12 cellular contexts compared by ENCODE assay signal in genomic region chr17:59695943-59696681, GRCh38. TPM values are rescaled to one million over a fixed set of nuclear protein-coding genes. Genes with fewer than 3 reads are reported as not detected.
DNase-seq lines count a peak whose midpoint lies in the region; ATAC-seq and TF ChIP-seq lines count a peak whose summit lies in the region.
"Had no signal": no experiment of that assay in that cellular context is flagged by ENCODE, and none has a peak within 500 bp of the region (broad histone marks: within the 10 kb centered on the region; RNA-seq: fewer than 3 reads in every experiment).

No MANE protein-coding gene starts in this region.

- H3K27ac Mint-ChIP-seq in activated B cell treated with CpG ODN at 0.5 μM for 24 hours, result peak overlapping the region; percentile 16

- H3K36me3 ChIP-seq in A673 (ENCODE audit: insufficient read depth, low read length, poor library complexity, severe bottlenecking) (peaks cover 89% of the 10 kb centered on the region), GM23248 (ENCODE audit: low read depth) (peaks cover 84% of the 10 kb centered on the region), hepatocyte (replicated peaks; ENCODE audit: insufficient read depth, low read depth) (no peaks in the 10 kb centered on the region)

- WGBS in GM23248 (ENCODE audit: low coverage in 1 of 2, low lambda C conversion rate in 2 of 2, missing lambda C conversion rate in 2 of 2), 2 experiments, result 65 to 68% methylated on average over 3 of the region's 3 CpGs
- WGBS in hepatocyte (ENCODE audit: low lambda C conversion rate, missing lambda C conversion rate), result 85% methylated on average over 3 of the region's 3 CpGs

- no peak overlapping the region for H3K9ac ChIP-seq in GM23248

- H3K27me3 ChIP-seq in A673 (replicated peaks; ENCODE audit: insufficient read depth, low read depth, low read length, poor library complexity), result no peaks in the 10 kb centered on the region
- H3K27me3 ChIP-seq in GM23248 (replicated peaks; ENCODE audit: insufficient read depth), result no peaks in the 10 kb centered on the region
- no peaks in the 10 kb centered on the region for H3K27me3 ChIP-seq in hepatocyte
- H3K27me3 ChIP-seq: body of pancreas had no signal

- TF ChIP-seq CTCF in A673 (conservative IDR thresholded peaks at IDR 0.05; ENCODE audit: low read depth, low read length), result no peak
- no peak for TF ChIP-seq CTCF in activated B cell treated with CpG ODN at 0.5 μM for 24 hours (IDR thresholded peaks at IDR 0.05)
- TF ChIP-seq CTCF in hepatocyte (IDR thresholded peaks at IDR 0.05; ENCODE audit: poor library complexity), result no peak

- H3K4me1 Mint-ChIP-seq in activated B cell treated with CpG ODN at 0.5 μM for 24 hours, result peaks cover 23% of the 10 kb centered on the region

- H3K4me3 ChIP-seq in A673 (ENCODE audit: low read depth, low read length, poor library complexity, severe bottlenecking) (no peak overlapping the region), GM23248 (no peak overlapping the region), hepatocyte (no peak overlapping the region)
- H3K4me3 ChIP-seq: body of pancreas had no signal

- H3K9me3 Mint-ChIP-seq in activated B cell treated with CpG ODN at 0.5 μM for 24 hours, result no peaks in the 10 kb centered on the region

- no peak overlapping the region for H2AFZ ChIP-seq in GM23248
- no peak overlapping the region for H2AFZ ChIP-seq in hepatocyte

- H3K9me3 ChIP-seq in A673 (ENCODE audit: low read depth, low read length, poor library complexity, severe bottlenecking), result no peaks in the 10 kb centered on the region
- no peaks in the 10 kb centered on the region for H3K9me3 ChIP-seq in GM23248 (ENCODE audit: low read depth)
- no peaks in the 10 kb centered on the region for H3K9me3 ChIP-seq in hepatocyte (ENCODE audit: low read depth)
- H3K9me3 ChIP-seq: body of pancreas had no signal

- CTCF ChIA-PET in A673 (lab: Charles Lee) (interaction anchor here (0.6 kb wide), 1 partner anchor 136 kb away, joined by 3 read pairs; no protein-coding TSS in a partner anchor), activated B cell treated with CpG ODN at 0.5 μM for 24 hours (lab: Charles Lee) (no interaction called here)

- H3K4me1 ChIP-seq in A673 (ENCODE audit: insufficient read depth, low read length, poor library complexity, severe bottlenecking) (peaks cover 5% of the 10 kb centered on the region), GM23248 (ENCODE audit: insufficient read depth) (no peaks in the 10 kb centered on the region), hepatocyte (ENCODE audit: insufficient read depth) (no peaks in the 10 kb centered on the region)
- H3K4me1 ChIP-seq: body of pancreas had no signal

- H3F3A ChIP-seq in GM23248 (ENCODE audit: insufficient read depth), result peaks cover 93% of the 10 kb centered on the region

- H4K20me1 ChIP-seq in GM23248 (ENCODE audit: insufficient read depth) (no peaks in the 10 kb centered on the region), hepatocyte (ENCODE audit: insufficient read depth, poor library complexity, severe bottlenecking) (peaks cover 37% of the 10 kb centered on the region)

- H3K27ac ChIP-seq in A673 (ENCODE audit: low read depth, low read length, poor library complexity, severe bottlenecking), result peak overlapping the region; percentile 66
- H3K27ac ChIP-seq in GM23248, result peak overlapping the region; percentile 29
- peak overlapping the region; percentile 36 for H3K27ac ChIP-seq in hepatocyte
- H3K27ac ChIP-seq: body of pancreas had no signal

- no TSS peak for BruUV-seq in A673 (replicated peaks; lab: Mats Ljungman, UMichigan)

- peak; percentile 16 for DNase-seq in A673 (ENCODE audit: low spot score)
- peak; percentile 41 for DNase-seq in GM23248
- DNase-seq in activated B cell treated with CpG ODN at 0.5 μM for 24 hours, result no peak
- DNase-seq in hepatocyte (ENCODE audit: low spot score), result no peak
- DNase-seq in left ventricle myocardium superior, result no peak
- no peak for DNase-seq in stimulated activated CD4-positive, alpha-beta T cell treated with anti-CD3 and anti-CD28 coated beads, Interleukin-15, amount 100 ng/mL, for 24 hours
- no peak for DNase-seq in Right ventricle myocardium superior
- DNase-seq: activated CD8-positive, alpha-beta memory T cell treated with anti-CD3 and anti-CD28 coated beads, Interleukin-2, amount 50 U/mL, for 48 hours; body of pancreas; RPMI8226; stimulated activated CD4-positive, alpha-beta T cell treated with anti-CD3 and anti-CD28 coated beads, Interleukin-4, amount 100 ng/mL, for 4 hours had no signal

- H3K27me3 Mint-ChIP-seq in activated B cell treated with CpG ODN at 0.5 μM for 24 hours, result no peaks in the 10 kb centered on the region

- no peak for ATAC-seq in activated B cell treated with CpG ODN at 0.5 μM for 24 hours (ENCODE audit: low read depth)
- no peak for ATAC-seq in left ventricle myocardium superior
- no peak for ATAC-seq in GM18502 (IDR thresholded peaks at IDR 0.05; ENCODE audit: poor library complexity, unreplicated experiment)
- ATAC-seq in Right ventricle myocardium superior (ENCODE audit: poor library complexity), result no peak
- ATAC-seq: body of pancreas had no signal

- H3K4me3 Mint-ChIP-seq in activated B cell treated with CpG ODN at 0.5 μM for 24 hours, result no peak overlapping the region

- no peaks in the 10 kb centered on the region for H3K9me2 ChIP-seq in GM23248 (ENCODE audit: insufficient read depth)
- H3K9me2 ChIP-seq in hepatocyte (replicated peaks; ENCODE audit: insufficient read depth), result no peaks in the 10 kb centered on the region

- H3K36me3 Mint-ChIP-seq in activated B cell treated with CpG ODN at 0.5 μM for 24 hours (ENCODE audit: low read depth), result peaks cover 90% of the 10 kb centered on the region

- no peak overlapping the region for H3K4me2 ChIP-seq in GM23248 (ENCODE audit: unreplicated experiment)
- no peak overlapping the region for H3K4me2 ChIP-seq in hepatocyte

- H3K79me2 ChIP-seq in GM23248 (ENCODE audit: insufficient read depth) (peaks cover 98% of the 10 kb centered on the region), hepatocyte (peaks cover 81% of the 10 kb centered on the region)

- POLR2A ChIA-PET in A673 (lab: Charles Lee; ENCODE audit: low non-redundant PET), result no interaction called here
- POLR2A ChIA-PET in activated B cell treated with CpG ODN at 0.5 μM for 24 hours (lab: Charles Lee), result interaction anchor here (1.2 kb wide), 1 partner anchor 25 kb away, joined by 3 read pairs; no protein-coding TSS in a partner anchor

- in situ Hi-C loops in GM23248 (cut with MboI), result no loop called here

- intact Hi-C loops in A673 (cut with micrococcal nuclease; ENCODE audit: unreplicated experiment) (no loop called here), activated B cell treated with CpG ODN at 0.5 μM for 24 hours (cut with micrococcal nuclease) (loop anchor here (1.0 kb wide), 1 partner anchor 11 kb away; the partner anchor contains the start of genes PTRH2 and VMP1), left ventricle myocardium superior (cut with micrococcal nuclease) (no loop called here), Right ventricle myocardium superior (cut with DNase I) (no loop called here)

RNA-seq across cellular contexts. Expression of gene PTRH2, which starts 11.1 kb away (rescaled TPM):
- 46.8 and 50.3 TPM in 2 replicates for total RNA-seq in A673 (2021)
- total RNA-seq in GM23248 (2014; rRNA removed; shearing (Covaris generic)), result 18.2 and 19.1 TPM in 2 replicates
- polyA plus RNA-seq in GM23248 (2016; fragmentation: Nextera tagmentation; extraction: Ambion mirVana), result 33.7 and 34.4 TPM in 2 replicates
- total RNA-seq in activated B cell treated with CpG ODN at 0.5 μM for 24 hours, result 27.0 and 29.9 TPM in 2 replicates
- 15.7 and 21.9 TPM in 2 replicates for total RNA-seq in hepatocyte
- 31.7 and 38.7 TPM in 2 replicates for polyA plus RNA-seq in hepatocyte
- 10.4 TPM for total RNA-seq in left ventricle myocardium superior
- total RNA-seq in Right ventricle myocardium superior, result 9.0 TPM

RNA-seq across cellular contexts. Expression of gene VMP1, which starts 11.3 kb away (rescaled TPM):
- 107 and 110 TPM in 2 replicates for total RNA-seq in A673 (2021)
- total RNA-seq in GM23248 (2014; rRNA removed; shearing (Covaris generic)), result 214 and 216 TPM in 2 replicates
- 120 and 134 TPM in 2 replicates for polyA plus RNA-seq in GM23248 (2016; fragmentation: Nextera tagmentation; extraction: Ambion mirVana)
- 158 and 176 TPM in 2 replicates for total RNA-seq in activated B cell treated with CpG ODN at 0.5 μM for 24 hours
- total RNA-seq in hepatocyte, result 466 and 479 TPM in 2 replicates
- 139 and 166 TPM in 2 replicates for polyA plus RNA-seq in hepatocyte
- 55.9 TPM for total RNA-seq in left ventricle myocardium superior
- 49.4 TPM for total RNA-seq in Right ventricle myocardium superior

Comparison
In these comparisons a context has a peak if more than half of its experiments do, and no peak if none do; other contexts are left out.
1. DNase-seq: peak in A673 (single experiment) and GM23248 (single experiment); none in activated B cell treated with CpG ODN at 0.5 μM for 24 hours (single experiment), hepatocyte (single experiment), left ventricle myocardium superior (single experiment), stimulated activated CD4-positive, alpha-beta T cell treated with anti-CD3 and anti-CD28 coated beads, Interleukin-15, amount 100 ng/mL, for 24 hours (single experiment) and Right ventricle myocardium superior (single experiment).
2. Peak in every context shown above with its lines, with median percentiles within 50 percentile points of each other: H3K27ac ChIP-seq.